10 cellular contexts compared by ENCODE assay signal in the genomic region with DNA sequence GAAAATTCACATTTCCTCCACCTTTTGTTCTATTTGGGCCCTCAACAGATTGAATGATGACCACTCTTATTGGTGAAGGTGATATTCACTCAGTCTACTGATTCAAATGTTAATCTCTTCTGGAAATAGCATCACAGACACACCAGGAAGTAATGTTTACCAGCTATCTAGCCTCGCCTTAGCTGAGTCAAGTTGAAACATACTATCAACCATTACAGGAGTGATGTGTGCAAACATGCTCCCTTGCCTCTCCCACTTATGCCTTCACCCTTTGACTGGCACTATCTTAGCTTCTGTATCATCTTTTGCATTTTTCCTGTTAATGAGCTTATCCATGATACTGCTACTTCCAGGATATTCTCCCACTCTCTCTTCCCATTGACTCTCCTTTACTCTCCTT.
DNase-seq lines count a peak whose midpoint lies in the region; ATAC-seq and TF ChIP-seq lines count a peak whose summit lies in the region.
"Had no signal": no experiment of that assay in that cellular context is flagged by ENCODE, and none has a peak within 500 bp of the region (broad histone marks: within the 10 kb centered on the region; RNA-seq: fewer than 3 reads in every experiment).

No MANE protein-coding gene starts in this region.

- no peaks in the 10 kb centered on the region for H3K9me3 Mint-ChIP-seq in nephron progenitor cell
- H3K9me3 Mint-ChIP-seq: brain had no signal

- no peak overlapping the region for H3K27ac ChIP-seq in OCI-LY7 (ENCODE audit: low read depth, low read length, poor library complexity, severe bottlenecking)

- intact Hi-C loops in OCI-LY7 (cut with micrococcal nuclease; ENCODE audit: unreplicated experiment): no loop called here

- H3K4me3 Mint-ChIP-seq in nephron progenitor cell: no peak overlapping the region
- H3K4me3 Mint-ChIP-seq: brain had no signal

- no peak overlapping the region for H3K27ac Mint-ChIP-seq in nephron progenitor cell

- H3K9me2 ChIP-seq in OCI-LY7 (ENCODE audit: insufficient read depth, low read length): no peaks in the 10 kb centered on the region

- H3K4me1 ChIP-seq in OCI-LY7 (ENCODE audit: insufficient read depth, low read length, poor library complexity, severe bottlenecking): no peaks in the 10 kb centered on the region

- H3K4me3 ChIP-seq in OCI-LY7 (ENCODE audit: low read depth, low read length, poor library complexity, severe bottlenecking): no peak overlapping the region

- H2AFZ ChIP-seq in OCI-LY7 (ENCODE audit: low read length): no peak overlapping the region

- H3K36me3 Mint-ChIP-seq in nephron progenitor cell (ENCODE audit: low read depth): no peaks in the 10 kb centered on the region
- H3K36me3 Mint-ChIP-seq: brain had no signal

- no TSS peak for BruUV-seq in OCI-LY7 (replicated peaks; lab: Mats Ljungman, UMichigan)

- DNase-seq in OCI-LY7 (ENCODE audit: low spot score) (no peak), LoVo (ENCODE audit: low spot score) (no peak), nephron progenitor cell (no peak)
- DNase-seq in stimulated activated CD4-positive, alpha-beta T cell treated with anti-CD3 and anti-CD28 coated beads, Interleukin-2, amount 100 ng/mL, for 24 hours: no peak
- DNase-seq: DND-41 had no signal

- H3K36me3 ChIP-seq in OCI-LY7 (ENCODE audit: insufficient read depth, low read length): no peaks in the 10 kb centered on the region

- H3K79me2 ChIP-seq in OCI-LY7 (ENCODE audit: insufficient read depth, low read depth, low read length): no peaks in the 10 kb centered on the region

- no peaks in the 10 kb centered on the region for H3K27me3 Mint-ChIP-seq in nephron progenitor cell (ENCODE audit: low read depth, poor library complexity)
- H3K27me3 Mint-ChIP-seq: brain had no signal

- POLR2A ChIA-PET in OCI-LY7 (lab: Charles Lee): no interaction called here

- CTCF ChIA-PET in OCI-LY7 (lab: Charles Lee; ENCODE audit: unreplicated experiment): no interaction called here

- H3K9me3 ChIP-seq in OCI-LY7 (ENCODE audit: low read length): no peaks in the 10 kb centered on the region

- H3K4me1 Mint-ChIP-seq in nephron progenitor cell: peaks cover 12% of the 10 kb centered on the region

- no peak overlapping the region for H3K4me2 ChIP-seq in OCI-LY7 (ENCODE audit: low read length)

- ATAC-seq in GM18502 (IDR thresholded peaks at IDR 0.05; ENCODE audit: poor library complexity, unreplicated experiment) (peak; percentile 75), GM19463 (IDR thresholded peaks at IDR 0.05; ENCODE audit: unreplicated experiment) (peak; percentile 87), HG02885 (IDR thresholded peaks at IDR 0.05; ENCODE audit: poor library complexity, unreplicated experiment) (peak; percentile 67), HG03558 (IDR thresholded peaks at IDR 0.05; ENCODE audit: extremely low read depth, unreplicated experiment) (peak; percentile 52)

- TF ChIP-seq CTCF in OCI-LY7 (conservative IDR thresholded peaks at IDR 0.05; ENCODE audit: low read length): no peak
- no peak for TF ChIP-seq CTCF in nephron progenitor cell (IDR thresholded peaks at IDR 0.05)

- no peaks in the 10 kb centered on the region for H4K20me1 ChIP-seq in OCI-LY7 (ENCODE audit: insufficient read depth, low read length)
